ENCODE assay signal across 24 cellular contexts in the genomic region with DNA sequence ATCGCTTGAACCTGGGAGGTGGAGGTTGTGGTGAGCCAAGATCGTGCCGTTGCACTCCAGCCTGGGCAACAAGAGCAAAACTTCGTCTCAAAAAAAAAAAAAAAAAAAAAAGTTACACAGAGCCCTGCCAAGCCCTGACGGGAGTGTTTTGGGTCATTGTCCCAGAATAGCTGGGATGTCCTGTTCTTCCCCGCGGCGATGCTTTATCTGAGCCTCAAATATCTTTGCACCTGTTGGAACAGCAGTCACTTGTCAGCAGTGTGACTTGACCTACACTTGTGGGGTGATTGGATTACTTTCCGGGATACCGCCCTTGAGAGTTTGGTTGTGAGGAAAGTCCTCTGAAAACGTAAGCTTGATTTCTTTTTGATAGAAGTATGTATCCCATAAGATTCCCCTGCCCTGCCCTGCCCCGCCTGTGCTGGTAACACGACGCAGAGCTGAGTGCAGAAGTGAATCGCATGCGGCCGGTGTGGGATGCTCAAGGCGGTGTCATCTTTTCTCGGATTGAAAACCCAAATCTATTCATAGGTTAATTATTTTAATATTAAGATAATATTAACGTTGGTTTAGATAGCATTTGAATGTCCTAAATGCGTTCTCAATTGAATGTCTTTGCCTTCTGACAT. TPM values are rescaled to one million over a fixed set of nuclear protein-coding genes. Genes with fewer than 3 reads are reported as not detected.
DNase-seq lines count a peak whose midpoint lies in the region; ATAC-seq and TF ChIP-seq lines count a peak whose summit lies in the region.
"Had no signal": no experiment of that assay in that cellular context is flagged by ENCODE, and none has a peak within 500 bp of the region (broad histone marks: within the 10 kb centered on the region; RNA-seq: fewer than 3 reads in every experiment).

No MANE protein-coding gene starts in this region.

- no peak for DNase-seq in GM23338 (ENCODE audit: low spot score)
- DNase-seq in Right ventricle myocardium superior = no peak
- DNase-seq in right cardiac atrium = no peak
- peak; percentile 39 for DNase-seq in osteoblast (ENCODE audit: insufficient read length, low spot score, missing footprints)
- DNase-seq in middle frontal gyrus (ENCODE audit: extremely low spot score, low spot score) = no peak
- no peak for DNase-seq in mesothelial cell of epicardium (ENCODE audit: low spot score in 2 of 2, unreplicated experiment in 2 of 2)
- DNase-seq: 8988T; Calu3; CD4-positive, alpha-beta memory T cell; GDM1; GM23248; HCEC 1CT; KBM-7; NCI-H1092; NCI-H1436; NCI-H2029; NCI-H345; NCI-H524; NCI-H774; NK-92 treated with Interleukin-12 subunit alpha and Interleukin-12 subunit beta, amount 100 ng/mL, for 24 hours had no signal

- H3K4me2 ChIP-seq in GM23338 = no peak overlapping the region
- no peak overlapping the region for H3K4me2 ChIP-seq in osteoblast (ENCODE audit: insufficient read depth, low read length)
- H3K4me2 ChIP-seq: BLaER1 treated with 17β-estradiol and CSF1 and Interleukin-3, amounts not matched to agents 10 nM and 100 nM had no signal

- no peak overlapping the region for H3K4me3 ChIP-seq in GM23338
- no peak overlapping the region for H3K4me3 ChIP-seq in right cardiac atrium (ENCODE audit: low read length)
- no peak overlapping the region for H3K4me3 ChIP-seq in osteoblast (ENCODE audit: insufficient read depth, low read length)
- H3K4me3 ChIP-seq: BLaER1 treated with 17β-estradiol and CSF1 and Interleukin-3, amounts not matched to agents 10 nM and 100 nM; GM23248 had no signal

- H3K27me3 ChIP-seq in GM23338 (ENCODE audit: insufficient read depth) = no peaks in the 10 kb centered on the region
- no peaks in the 10 kb centered on the region for H3K27me3 ChIP-seq in right cardiac atrium (ENCODE audit: control insufficient read depth, insufficient read depth)
- H3K27me3 ChIP-seq in osteoblast (ENCODE audit: insufficient read depth, low read length) = no peaks in the 10 kb centered on the region
- H3K27me3 ChIP-seq: BLaER1 treated with 17β-estradiol and CSF1 and Interleukin-3, amounts not matched to agents 10 nM and 100 nM had no signal

- H3K79me2 ChIP-seq in GM23338 (replicated peaks; ENCODE audit: insufficient read depth) (peaks cover 80% of the 10 kb centered on the region), osteoblast (ENCODE audit: insufficient read depth, low read length) (peaks cover 62% of the 10 kb centered on the region)

- H3K4me1 ChIP-seq in GM23338 (ENCODE audit: insufficient read depth) (no peaks in the 10 kb centered on the region), right cardiac atrium (ENCODE audit: control insufficient read depth, insufficient read depth, low read length) (peaks cover 3% of the 10 kb centered on the region), osteoblast (ENCODE audit: insufficient read depth, low read length) (no peaks in the 10 kb centered on the region)

- peaks cover 19% of the 10 kb centered on the region for H3K36me3 Mint-ChIP-seq in GM23338 (ENCODE audit: low read depth)
- H3K36me3 Mint-ChIP-seq in mesothelial cell of epicardium = peaks cover 20% of the 10 kb centered on the region

- peak overlapping the region; percentile 42; the same call in 1 of the 2 replicates for H3K27ac ChIP-seq in GM23338 (ENCODE audit: low read depth)
- peak overlapping the region; percentile 83 for H3K27ac ChIP-seq in right cardiac atrium (ENCODE audit: low read length)
- no peak overlapping the region for H3K27ac ChIP-seq in osteoblast (ENCODE audit: low read depth, low read length)
- H3K27ac ChIP-seq: BLaER1 treated with 17β-estradiol and CSF1 and Interleukin-3, amounts not matched to agents 10 nM and 100 nM; GM23248 had no signal

- H4K20me1 ChIP-seq in GM23338 (replicated peaks; ENCODE audit: insufficient read depth) (peaks cover 7% of the 10 kb centered on the region), osteoblast (ENCODE audit: insufficient read depth, low read length) (peaks cover 12% of the 10 kb centered on the region)

- no peaks in the 10 kb centered on the region for H3K9me3 Mint-ChIP-seq in GM23338
- peaks cover 4% of the 10 kb centered on the region for H3K9me3 Mint-ChIP-seq in mesothelial cell of epicardium

- WGBS in right cardiac atrium = 74% methylated on average over 21 of the region's 21 CpGs

- H3K27ac Mint-ChIP-seq in GM23338 (no peak overlapping the region), mesothelial cell of epicardium (no peak overlapping the region)

- intact Hi-C loops in Right ventricle myocardium superior (cut with DNase I) = no loop called here
- intact Hi-C loops in right cardiac atrium (cut with DNase I) = no loop called here

- no peaks in the 10 kb centered on the region for H3K9me2 ChIP-seq in GM23338 (ENCODE audit: insufficient read depth)

- H3K4me1 Mint-ChIP-seq in GM23338 (peaks cover 7% of the 10 kb centered on the region), mesothelial cell of epicardium (peaks cover 2% of the 10 kb centered on the region)

- H3K9me3 ChIP-seq in right cardiac atrium (ENCODE audit: control insufficient read depth, low read length) (no peaks in the 10 kb centered on the region), osteoblast (ENCODE audit: low read depth, low read length) (no peaks in the 10 kb centered on the region)

- H3K36me3 ChIP-seq in GM23338 (ENCODE audit: insufficient read depth) (no peaks in the 10 kb centered on the region), osteoblast (ENCODE audit: insufficient read depth, low read length) (peaks cover 3% of the 10 kb centered on the region)

- H2AFZ ChIP-seq in GM23338 (no peak overlapping the region), osteoblast (ENCODE audit: low read length) (no peak overlapping the region)
- H2AFZ ChIP-seq: GM23248 had no signal

- TF ChIP-seq CTCF in GM23338 (conservative IDR thresholded peaks at IDR 0.05; ENCODE audit: low read depth in 2 of 2) = no peak
- TF ChIP-seq CTCF in osteoblast (IDR thresholded peaks at IDR 0.05; ENCODE audit: extremely low read depth, low read depth, low read length) = no peak
- no peak for TF ChIP-seq CTCF in mesothelial cell of epicardium (IDR thresholded peaks at IDR 0.05; ENCODE audit: unreplicated experiment)

- no peak overlapping the region for H3K4me3 Mint-ChIP-seq in GM23338
- no peak overlapping the region for H3K4me3 Mint-ChIP-seq in mesothelial cell of epicardium
- H3K4me3 Mint-ChIP-seq: CD4-positive, alpha-beta memory T cell had no signal

- ATAC-seq in GM23338 = no peak
- ATAC-seq in Right ventricle myocardium superior (ENCODE audit: poor library complexity) = peak; percentile 86
- peak; percentile 79 to 81 for ATAC-seq in right cardiac atrium
- no peak for ATAC-seq in HG02840 (IDR thresholded peaks at IDR 0.05; ENCODE audit: low FRiP score, unreplicated experiment)
- ATAC-seq in esophagus mucosa = no peak
- ATAC-seq: Panc1 had no signal

- H3K27me3 Mint-ChIP-seq in GM23338 (ENCODE audit: insufficient read depth, low read depth, poor library complexity) (peaks cover 9% of the 10 kb centered on the region), mesothelial cell of epicardium (ENCODE audit: low read depth) (no peaks in the 10 kb centered on the region)
- H3K27me3 Mint-ChIP-seq: CD4-positive, alpha-beta memory T cell had no signal

- peaks cover 16% of the 10 kb centered on the region; the same call in 1 of the 2 replicates for H3F3A ChIP-seq in GM23338 (replicated peaks; ENCODE audit: low read depth)

RNA-seq across cellular contexts. Expression of gene PCNT, which starts 50.9 kb away (rescaled TPM):
- 38.4 and 39.6 TPM in 2 replicates for total RNA-seq in GM23338 (2014; rRNA removed; shearing (Covaris generic))
- polyA plus RNA-seq in GM23338 (2016; fragmentation: Nextera tagmentation; extraction: Ambion mirVana) (39.6 and 46.1 TPM in 2 replicates), right cardiac atrium (20.8 TPM)
- total RNA-seq in Right ventricle myocardium superior (28.9 TPM), right cardiac atrium (10 to 100 TPM; 25.3 to 29.6 (median 27.9) TPM), osteoblast (19.2 and 23.0 TPM in 2 replicates), mesothelial cell of epicardium (32.6 to 42.4 TPM (median 41.8 TPM) in 3 replicates), esophagus mucosa (18.1 TPM)

RNA-seq across cellular contexts. Expression of gene C21orf58, which starts 51.2 kb away (rescaled TPM):
- 14.9 and 17.7 TPM in 2 replicates for total RNA-seq in GM23338 (2014; rRNA removed; shearing (Covaris generic))
- 22.4 and 23.9 TPM in 2 replicates for polyA plus RNA-seq in GM23338 (2016; fragmentation: Nextera tagmentation; extraction: Ambion mirVana)
- total RNA-seq in Right ventricle myocardium superior = 1.0 TPM
- total RNA-seq in right cardiac atrium = 1 to 10 TPM in 3 of 4 donors, under 1 TPM in 1; 0.84 to 2.1 (median 1.7) TPM
- 1.4 TPM for polyA plus RNA-seq in right cardiac atrium
- total RNA-seq in osteoblast = 2.2 and 3.2 TPM in 2 replicates
- total RNA-seq in mesothelial cell of epicardium = 20.0 to 20.7 TPM (median 20.7 TPM) in 3 replicates
- total RNA-seq in esophagus mucosa = 4.7 TPM

Comparison
In these comparisons a context has a peak if more than half of its experiments do, and no peak if none do; other contexts are left out.
1. ATAC-seq: peak in Right ventricle myocardium superior (single experiment) and right cardiac atrium (2 of 2); none in GM23338 (single experiment), HG02840 (single experiment) and esophagus mucosa (single experiment).